ENCODE assay signal across 8 cellular contexts in the genomic region with DNA sequence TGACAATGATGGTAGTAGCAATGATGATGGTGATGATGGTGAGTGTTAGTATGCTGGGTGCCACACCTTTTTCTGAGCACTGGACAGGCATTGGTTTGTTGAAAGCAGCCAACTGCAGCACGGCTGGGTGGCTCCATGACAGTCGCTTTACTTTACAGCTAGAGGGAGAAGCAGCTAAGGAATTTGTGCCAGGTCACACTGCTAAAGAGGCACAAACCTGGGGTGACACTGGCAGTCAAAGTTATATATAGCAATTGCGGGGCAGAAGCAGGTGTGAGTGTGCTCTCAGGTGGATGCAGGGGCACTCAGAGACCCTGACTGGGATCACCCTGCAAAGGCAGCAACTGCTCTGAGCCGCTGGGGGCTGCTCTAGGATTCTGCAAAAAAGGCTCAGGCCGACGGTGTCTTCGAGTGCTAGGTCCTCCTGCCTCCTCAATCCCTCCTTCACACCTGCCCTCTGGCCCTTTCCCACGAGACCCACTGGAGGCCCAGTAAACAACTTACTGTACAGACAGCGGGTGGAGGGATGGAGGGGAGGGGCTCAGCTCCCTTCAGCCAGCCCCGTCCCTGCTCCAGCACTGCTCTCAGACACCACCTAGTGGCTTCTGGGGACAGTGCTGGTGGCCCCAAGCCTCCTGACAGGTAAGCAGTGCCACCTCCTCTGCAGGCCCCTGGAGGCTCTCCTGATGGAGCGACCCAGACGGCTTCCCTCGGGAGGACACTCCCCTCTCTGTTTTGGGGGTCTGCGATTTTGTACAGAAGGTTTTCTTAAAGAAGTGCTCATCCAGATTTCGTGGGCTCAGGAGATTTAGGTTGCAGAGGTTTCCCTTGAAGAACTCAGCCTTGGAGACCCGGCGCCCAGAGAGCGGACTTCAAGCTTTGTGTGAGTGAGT. TPM values are rescaled to one million over a fixed set of nuclear protein-coding genes. Genes with fewer than 3 reads are reported as not detected.
A peak's percentile ranks its signal among the peaks of the same experiment; 100 is the strongest.
DNase-seq lines count a peak whose midpoint lies in the region; ATAC-seq and TF ChIP-seq lines count a peak whose summit lies in the region.

No MANE protein-coding gene starts in this region.

- intact Hi-C loops in ascending aorta (cut with DNase I): loop anchor here (1.0 to 10.0 kb wide), 2 partner anchors 80 to 198 kb away; partner anchors contain the start of genes ADRM1 and MTG2

- ATAC-seq in HG02610 (IDR thresholded peaks at IDR 0.05; ENCODE audit: unreplicated experiment) (peak; percentile 66), HG02840 (IDR thresholded peaks at IDR 0.05; ENCODE audit: low FRiP score, unreplicated experiment) (no peak)

- H3K27ac ChIP-seq in ascending aorta: no peak overlapping the region

- H3K27me3 ChIP-seq in ascending aorta: no peaks in the 10 kb centered on the region

- DNase-seq in GDM1 (lab: John Stamatoyannopoulos, UW) (peak; percentile 66), NCI-H2029 treated with DMSO at 0.1 percent for 48 hours (lab: John Stamatoyannopoulos, UW) (peak; percentile 54), T-helper 9 cell (peak; percentile 65), ascending aorta (ENCODE audit: low spot score in 2 of 2) (peak in 1 of 2 donors; percentile 88), hippocampal formation (lab: John Stamatoyannopoulos, UW) (peak; percentile 59 to 71)
- peak; percentile 66 to 77 (median 75) for DNase-seq in stimulated activated CD4-positive, alpha-beta T cell treated with anti-CD3 and anti-CD28 coated beads, Interleukin-12 subunit alpha, Interleukin-12 subunit beta, amount 100 ng/mL, for 48 hours (ENCODE audit: low read depth in 2 of 3, low spot score in 1 of 3)

- H3K9me3 ChIP-seq in ascending aorta: no peaks in the 10 kb centered on the region

- peak; percentile 90 to 95 (median 91) for TF ChIP-seq CTCF in ascending aorta (IDR thresholded peaks at IDR 0.05)

- no peak overlapping the region for H3K4me3 ChIP-seq in ascending aorta

- H3K36me3 ChIP-seq in ascending aorta: no peaks in the 10 kb centered on the region

- H3K4me1 ChIP-seq in ascending aorta: peaks cover 14 to 19% of the 10 kb centered on the region in 2 donors

RNA-seq across cellular contexts. Expression of gene RPS21, which starts 4.4 kb away (rescaled TPM):
- total RNA-seq in ascending aorta: 1,828 TPM

RNA-seq across cellular contexts. Expression of gene LAMA5, which starts 15.4 kb away (rescaled TPM):
- total RNA-seq in ascending aorta: 469 TPM

RNA-seq across cellular contexts. Expression of gene CABLES2, which starts 24.5 kb away (rescaled TPM):
- total RNA-seq in ascending aorta: 0.43 TPM

RNA-seq across cellular contexts. Expression of gene RBBP8NL, which starts 44.8 kb away (rescaled TPM):
- total RNA-seq in ascending aorta: not detected
